ENCODE assay signal across 1 cellular context in the genomic region with DNA sequence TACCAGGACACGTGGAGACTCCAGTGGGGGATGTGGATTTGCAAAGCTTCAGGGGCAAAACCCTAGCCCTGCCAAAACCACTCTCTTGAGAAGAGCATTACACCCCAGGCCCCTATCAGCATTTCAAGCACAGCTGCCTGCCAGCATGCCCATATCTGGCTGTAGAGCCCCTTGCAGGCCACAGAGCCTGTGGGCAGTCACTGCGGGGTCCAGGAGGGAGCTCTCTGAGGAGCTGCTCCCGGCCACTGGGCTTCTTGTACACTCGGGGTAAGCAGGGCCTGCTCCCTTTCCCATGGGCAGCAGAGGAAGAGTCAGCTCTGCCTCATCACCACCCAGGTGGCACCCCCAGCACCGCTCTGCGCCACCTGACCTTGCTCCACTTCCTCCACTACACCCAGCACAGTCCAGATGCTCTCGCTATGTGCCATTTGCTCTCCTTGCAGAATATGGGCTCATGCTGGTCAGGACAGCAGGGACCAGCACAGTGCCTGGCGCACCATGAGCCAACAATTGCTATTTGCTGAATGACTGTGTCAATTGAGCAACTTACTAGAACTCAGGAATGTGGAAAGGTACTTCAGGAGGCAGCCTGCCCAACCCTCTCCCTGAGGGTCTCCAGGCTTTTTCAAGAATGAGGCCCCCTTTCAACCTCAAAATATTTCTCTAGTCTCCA.
TF ChIP-seq lines count a peak whose summit lies in the region.

No MANE protein-coding gene starts in this region.

TF ChIP-seq in H1, 55 proteins besides CTCF, POLR2A, EP300 and RAD21:
- peak; percentile 51; the same call in 1 of the 2 replicates for TF ChIP-seq SRF (IDR thresholded peaks at IDR 0.05; ENCODE audit: low read depth, low read length)
- TF ChIP-seq JUND (IDR thresholded peaks at IDR 0.05; ENCODE audit: low read length): no peak
TF ChIP-seq in H1: peak in this region for 1.
